ENCODE assay signal across 24 cellular contexts in the genomic region with DNA sequence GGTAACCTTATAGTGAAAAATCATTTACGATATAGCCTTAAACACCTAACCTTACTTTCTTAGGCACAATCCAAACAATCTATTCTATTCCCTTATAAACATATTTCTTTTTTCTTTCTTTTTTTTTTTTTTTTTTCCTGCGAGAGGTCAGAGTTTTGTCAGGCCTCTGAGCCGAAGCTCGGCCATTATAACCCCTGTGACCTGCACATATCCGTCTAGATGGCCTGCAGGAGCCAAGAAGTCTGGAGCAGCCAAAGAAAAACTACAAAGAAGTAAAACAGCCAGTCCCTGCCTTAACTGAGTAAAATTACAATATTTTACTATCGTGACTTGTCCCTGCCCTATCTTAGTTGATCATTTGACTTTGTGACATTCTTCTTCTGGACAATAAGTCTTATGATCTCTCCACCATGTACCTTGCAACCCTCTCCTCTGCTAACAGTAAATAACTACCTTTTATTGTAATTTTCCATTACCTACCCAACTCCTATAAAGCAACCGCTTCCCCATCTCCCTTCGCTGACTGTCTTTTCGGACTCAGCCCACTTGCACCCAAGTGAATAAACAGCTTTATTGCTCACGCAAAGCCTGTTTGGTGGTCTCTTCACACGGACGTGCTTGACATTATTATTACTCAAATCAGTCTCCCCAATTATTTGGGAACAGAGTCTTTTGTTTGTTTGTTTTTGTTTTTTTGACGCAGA.
DNase-seq lines count a peak whose midpoint lies in the region; ATAC-seq, FAIRE-seq and TF ChIP-seq lines count a peak whose summit lies in the region.
"Had no signal": no experiment of that assay in that cellular context is flagged by ENCODE, and none has a peak within 500 bp of the region (broad histone marks: within the 10 kb centered on the region; RNA-seq: fewer than 3 reads in every experiment).

No MANE protein-coding gene starts in this region.

- no peak for DNase-seq in HepG2 (ENCODE audit: low spot score)
- no peak for DNase-seq in right lobe of liver
- DNase-seq in endodermal cell, result no peak
- no peak for DNase-seq in activated T-cell treated with anti-CD3 and anti-CD28 coated beads, Interleukin-2, amount 50 U/mL, for 24 hours
- DNase-seq in frontal cortex (ENCODE audit: low spot score in 2 of 2), result no peak
- DNase-seq in cerebellar cortex (ENCODE audit: low spot score), result no peak
- DNase-seq: activated CD4-positive, alpha-beta T cell treated with anti-CD3 and anti-CD28 coated beads, Interleukin-2, amount 50 U/mL, for 48 hours; activated naive CD8-positive, alpha-beta T cell treated with anti-CD3 and anti-CD28 coated beads, Interleukin-2, amount 10 ng/mL, durations not matched to agents 7 days and 5 days; activated T-cell treated with anti-CD3 and anti-CD28 coated beads, Interleukin-2, amount 50 U/mL, for 1 hour; CD4-positive, CD25-positive, alpha-beta regulatory T cell; DMS79; dorsolateral prefrontal cortex; MM.1S; mucosa of descending colon; NCI-H187; NCI-H446 treated with DMSO at 0.1 percent for 48 hours; Right ventricle myocardium superior; stimulated activated naive CD4-positive, alpha-beta T cell treated with Interleukin-2 at 50 U/mL for 16 hours; upper lobe of right lung had no signal

- H3K79me2 ChIP-seq in HepG2 (ENCODE audit: insufficient read depth, low read length), result no peaks in the 10 kb centered on the region

- H3K9ac ChIP-seq in HepG2 (ENCODE audit: insufficient read depth, low read depth, low read length) (no peak overlapping the region), endodermal cell (ENCODE audit: extremely low read depth, low read length, poor library complexity, severe bottlenecking) (no peak overlapping the region)

- H3K9me3 ChIP-seq in HepG2 (ENCODE audit: low read length) (no peaks in the 10 kb centered on the region), right lobe of liver (no peaks in the 10 kb centered on the region), endodermal cell (ENCODE audit: control insufficient read depth, low read length) (no peaks in the 10 kb centered on the region)
- H3K9me3 ChIP-seq: heart right ventricle, mucosa of descending colon, upper lobe of right lung had no signal

- TF ChIP-seq CTCF in HepG2 (CRISPR knock-in tag; IDR thresholded peaks at IDR 0.05) (no peak), right lobe of liver (IDR thresholded peaks at IDR 0.05) (no peak), endodermal cell (conservative IDR thresholded peaks at IDR 0.05) (no peak), nephron (IDR thresholded peaks at IDR 0.05; ENCODE audit: unreplicated experiment in 3 of 3) (no peak)

- FAIRE-seq in HepG2 (lab: Jason Lieb, UNC), result no peak
- FAIRE-seq in frontal cortex (lab: Jason Lieb, UNC), result no peak

- H3K9me3 Mint-ChIP-seq in endodermal cell, result no peaks in the 10 kb centered on the region
- H3K9me3 Mint-ChIP-seq in nephron, result peaks cover 2% of the 10 kb centered on the region
- no peaks in the 10 kb centered on the region for H3K9me3 Mint-ChIP-seq in activated T-cell treated with anti-CD3 and anti-CD28 coated beads, Interleukin-2, amount 50 U/mL, for 24 hours

- no peak overlapping the region for H2AFZ ChIP-seq in HepG2 (ENCODE audit: low read length)

- CTCF ChIA-PET in HepG2 (lab: Yijun Ruan, JAX; ENCODE audit: low intra/inter-chr PET ratio, low total read pairs), result no interaction called here

- H3K27me3 Mint-ChIP-seq in endodermal cell (ENCODE audit: insufficient read depth) (no peaks in the 10 kb centered on the region), nephron (ENCODE audit: low read depth) (no peaks in the 10 kb centered on the region)
- no peaks in the 10 kb centered on the region for H3K27me3 Mint-ChIP-seq in activated T-cell treated with anti-CD3 and anti-CD28 coated beads, Interleukin-2, amount 50 U/mL, for 24 hours
- H3K27me3 Mint-ChIP-seq: activated naive CD8-positive, alpha-beta T cell treated with anti-CD3 and anti-CD28 coated beads, Interleukin-2, amount 10 ng/mL, durations not matched to agents 7 days and 5 days had no signal

- H3K4me3 ChIP-seq in HepG2 (replicated peaks in 1 of 3; ENCODE audit: insufficient read depth in 1 of 3, low read depth in 2 of 3, low read length in 3 of 3) (no peak overlapping the region), right lobe of liver (no peak overlapping the region), endodermal cell (ENCODE audit: low read length) (no peak overlapping the region)
- H3K4me3 ChIP-seq: dorsolateral prefrontal cortex, heart right ventricle, mucosa of descending colon, upper lobe of right lung had no signal

- H3K4me1 Mint-ChIP-seq in endodermal cell (peaks cover 58% of the 10 kb centered on the region), nephron (peaks cover 14% of the 10 kb centered on the region)
- H3K4me1 Mint-ChIP-seq in activated T-cell treated with anti-CD3 and anti-CD28 coated beads, Interleukin-2, amount 50 U/mL, for 24 hours (ENCODE audit: low read depth), result peaks cover 44% of the 10 kb centered on the region

- no peak for TF ChIP-seq RAD21 in HepG2 (CRISPR knock-in tag; IDR thresholded peaks at IDR 0.05)

- intact Hi-C loops in HepG2 (cut with micrococcal nuclease; ENCODE audit: unreplicated experiment) (no loop called here), right lobe of liver (cut with DNase I) (loop anchor here in 1 of 2 donors (10.0 kb wide), 1 partner anchor 175 kb away; no protein-coding TSS in a partner anchor)

- POLR2A ChIA-PET in HepG2 (lab: Yijun Ruan, JAX), result no interaction called here

- in situ Hi-C loops in HepG2 (cut with HindIII; ENCODE audit: extremely low pct_ligation_motif_present, low pct_unique_long_range_greater_than_20kb), result loop anchor here (25.0 kb wide), 1 partner anchor 528 kb away; no protein-coding TSS in a partner anchor

- TF ChIP-seq EP300 in HepG2 (IDR thresholded peaks at IDR 0.05; ENCODE audit: low read depth in 2 of 2, low read length in 2 of 2) (no peak), HepG2 (CRISPR knock-in tag; IDR thresholded peaks at IDR 0.05; ENCODE audit: borderline replicate concordance) (no peak)

- H3K27me3 ChIP-seq in HepG2 (ENCODE audit: control insufficient read depth in 1 of 2, insufficient read depth in 2 of 2, low read length in 2 of 2), result no peaks in the 10 kb centered on the region; a peak in 1 of 5 replicates
- no peaks in the 10 kb centered on the region for H3K27me3 ChIP-seq in right lobe of liver
- H3K27me3 ChIP-seq in endodermal cell (ENCODE audit: control insufficient read depth, insufficient read depth, low read length, poor library complexity, severe bottlenecking), result no peaks in the 10 kb centered on the region
- H3K27me3 ChIP-seq: dorsolateral prefrontal cortex, heart right ventricle, upper lobe of right lung had no signal

- ATAC-seq in HepG2 (no peak), right lobe of liver (no peak), GM18868 (IDR thresholded peaks at IDR 0.05; ENCODE audit: unreplicated experiment) (no peak)
- ATAC-seq: upper lobe of right lung had no signal

- H4K20me1 ChIP-seq in HepG2 (ENCODE audit: insufficient read depth, low read length), result no peaks in the 10 kb centered on the region

- no peaks in the 10 kb centered on the region for H3K36me3 Mint-ChIP-seq in endodermal cell (ENCODE audit: low read depth)
- no peaks in the 10 kb centered on the region for H3K36me3 Mint-ChIP-seq in nephron (ENCODE audit: low read depth)
- H3K36me3 Mint-ChIP-seq in activated T-cell treated with anti-CD3 and anti-CD28 coated beads, Interleukin-2, amount 50 U/mL, for 24 hours (ENCODE audit: low read depth), result peaks cover 32% of the 10 kb centered on the region
- H3K36me3 Mint-ChIP-seq: CD4-positive, CD25-positive, alpha-beta regulatory T cell had no signal

- peak overlapping the region; percentile 44; the same call in 1 of the 2 replicates for H3K4me2 ChIP-seq in HepG2 (ENCODE audit: low read depth, low read length)

- BruUV-seq in HepG2 (replicated peaks; lab: Mats Ljungman, UMichigan), result no TSS peak

- peak overlapping the region; percentile 17 for H3K4me3 Mint-ChIP-seq in endodermal cell
- H3K4me3 Mint-ChIP-seq in nephron, result no peak overlapping the region
- H3K4me3 Mint-ChIP-seq in activated T-cell treated with anti-CD3 and anti-CD28 coated beads, Interleukin-2, amount 50 U/mL, for 24 hours, result no peak overlapping the region
- H3K4me3 Mint-ChIP-seq: activated naive CD8-positive, alpha-beta T cell treated with anti-CD3 and anti-CD28 coated beads, Interleukin-2, amount 10 ng/mL, durations not matched to agents 7 days and 5 days; CD4-positive, CD25-positive, alpha-beta regulatory T cell; T-helper 1 cell treated with Interleukin-12 subunit alpha and Interleukin-12 subunit beta and Interleukin-4 antibody, amounts not matched to agents 30 μg/mL and 1 μg/mL, for 36 hours had no signal

- peaks cover 11% of the 10 kb centered on the region for H3K4me1 ChIP-seq in HepG2 (ENCODE audit: insufficient read depth, low read length)
- peaks cover 0 to 3% (median 0%) of the 10 kb centered on the region in 4 donors for H3K4me1 ChIP-seq in right lobe of liver
- H3K4me1 ChIP-seq in endodermal cell (ENCODE audit: control insufficient read depth, insufficient read depth, low read length), result peaks cover 25% of the 10 kb centered on the region
- H3K4me1 ChIP-seq: upper lobe of right lung had no signal

- TF ChIP-seq POLR2A in HepG2 (IDR thresholded peaks at IDR 0.05; ENCODE audit: insufficient read depth in 1 of 2, low read depth in 2 of 2, low read length in 2 of 2), result no peak
- TF ChIP-seq POLR2A in right lobe of liver (IDR thresholded peaks at IDR 0.05), result no peak

- H3K27ac Mint-ChIP-seq in endodermal cell (peak overlapping the region; percentile 86), nephron (peak overlapping the region in 2 of 3 experiments; percentile 58 to 82)
- H3K27ac Mint-ChIP-seq in activated T-cell treated with anti-CD3 and anti-CD28 coated beads, Interleukin-2, amount 50 U/mL, for 24 hours, result no peak overlapping the region
- H3K27ac Mint-ChIP-seq: activated naive CD8-positive, alpha-beta T cell treated with anti-CD3 and anti-CD28 coated beads, Interleukin-2, amount 10 ng/mL, durations not matched to agents 7 days and 5 days; CD4-positive, CD25-positive, alpha-beta regulatory T cell; T-helper 1 cell treated with Interleukin-12 subunit alpha and Interleukin-12 subunit beta and Interleukin-4 antibody, amounts not matched to agents 30 μg/mL and 1 μg/mL, for 36 hours had no signal

- 59% methylated on average over 13 of the region's 13 CpGs for WGBS in HepG2 (ENCODE audit: low lambda C conversion rate)
- 69% methylated on average over 13 of the region's 13 CpGs for WGBS in right lobe of liver (ENCODE audit: insufficient coverage, low coverage, low lambda C conversion rate, missing lambda C conversion rate)
- WGBS in endodermal cell (ENCODE audit: insufficient coverage in 1 of 2, insufficient read length in 1 of 2), 2 experiments, result 85 to 87% methylated on average over 12 to 13 of the region's 13 CpGs

- H3K36me3 ChIP-seq in HepG2 (replicated peaks in 1 of 2; ENCODE audit: control insufficient read depth in 1 of 2, insufficient read depth in 2 of 2, low read length in 2 of 2) (no peaks in the 10 kb centered on the region), right lobe of liver (no peaks in the 10 kb centered on the region), endodermal cell (ENCODE audit: control insufficient read depth, insufficient read depth, low read length) (no peaks in the 10 kb centered on the region)
- H3K36me3 ChIP-seq: heart right ventricle, upper lobe of right lung had no signal

- H3K27ac ChIP-seq in HepG2 (ENCODE audit: extremely low read length, insufficient read depth, low read length), result no peak overlapping the region
- H3K27ac ChIP-seq in right lobe of liver, result no peak overlapping the region
- peak overlapping the region; percentile 67 for H3K27ac ChIP-seq in endodermal cell (ENCODE audit: low read depth, low read length)
- H3K27ac ChIP-seq: upper lobe of right lung, VCaP had no signal
